ENCODE assay signal across 9 cellular contexts in the genomic region with DNA sequence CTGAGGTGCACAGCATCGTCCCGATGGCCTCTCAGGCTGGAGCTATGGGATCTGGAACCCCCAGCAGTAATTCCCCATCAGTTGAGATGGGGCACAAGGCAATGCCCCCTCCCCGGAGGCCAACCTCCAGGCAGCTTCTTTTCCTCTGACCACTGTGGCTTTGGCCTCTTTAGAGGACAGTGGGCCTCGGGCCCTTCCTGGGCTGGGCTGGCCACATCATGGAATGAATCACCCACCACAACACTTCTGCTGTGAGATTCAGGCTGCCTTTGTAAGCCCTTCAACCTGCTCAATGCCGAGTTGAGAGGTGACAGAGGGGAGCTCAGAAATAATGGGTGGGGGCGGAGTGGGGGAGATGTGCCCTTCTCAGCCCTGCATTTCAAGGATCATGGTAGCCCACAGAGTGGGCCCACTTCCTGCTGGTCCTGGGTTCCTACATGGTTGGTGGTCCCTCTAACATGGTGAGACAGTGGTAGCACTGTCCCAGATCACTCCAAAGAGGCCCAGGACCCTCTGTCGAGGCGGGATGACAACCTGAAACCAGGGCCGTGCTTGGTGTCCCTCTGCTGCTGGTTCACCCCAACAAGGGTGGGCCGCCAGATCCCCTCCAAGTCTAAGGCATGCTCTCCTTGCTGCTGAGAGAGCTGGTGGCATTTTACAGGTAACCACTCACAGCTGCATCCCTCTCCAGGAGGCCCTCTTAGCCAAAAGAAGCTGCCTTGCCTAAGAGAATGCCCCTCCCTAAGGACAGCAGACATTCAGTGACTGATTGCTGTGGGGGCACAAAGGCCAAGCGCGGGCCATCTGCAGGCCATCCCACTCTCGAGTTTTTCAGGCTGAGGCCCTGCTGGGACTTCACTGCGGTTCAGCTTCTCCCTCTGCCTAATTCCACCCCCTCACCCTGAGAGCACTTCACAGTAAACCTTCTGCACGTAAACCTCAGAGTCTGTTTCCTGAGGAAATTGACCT. TPM values are rescaled to one million over a fixed set of nuclear protein-coding genes. Genes with fewer than 3 reads are reported as not detected.
A peak's percentile ranks its signal among the peaks of the same experiment; 100 is the strongest.
DNase-seq lines count a peak whose midpoint lies in the region; ATAC-seq and TF ChIP-seq lines count a peak whose summit lies in the region.
"Had no signal": no experiment of that assay in that cellular context is flagged by ENCODE, and none has a peak within 500 bp of the region (broad histone marks: within the 10 kb centered on the region; RNA-seq: fewer than 3 reads in every experiment).

No MANE protein-coding gene starts in this region.

- H3K4me1 ChIP-seq in SJCRH30 = peaks cover 27% of the 10 kb centered on the region

- H3K36me3 ChIP-seq in SJCRH30 (peaks cover 6% of the 10 kb centered on the region; the same call in 1 of the 2 replicates), H7 (replicated peaks; ENCODE audit: control insufficient read depth, insufficient read depth, low read length) (peaks cover 25% of the 10 kb centered on the region)

- DNase-seq in HCEC 1CT (peak; percentile 74), T1000 (lab: John Stamatoyannopoulos, UW) (peak; percentile 27), fibroblast of mammary gland (ENCODE audit: low read depth) (peak; percentile 78), SJCRH30 (no peak), H7 (no peak)
- DNase-seq: mucosa of descending colon, NCI-H1092 had no signal

- TF ChIP-seq CTCF in fibroblast of mammary gland (conservative IDR thresholded peaks at IDR 0.05; ENCODE audit: control insufficient read depth, insufficient read depth, low read depth, low read length) = no peak

- H3K27ac ChIP-seq in skin epidermis (peak overlapping the region in 11 of 21 experiments; percentile 4 to 90 (median 44)), SJCRH30 (no peak overlapping the region)

- no peaks in the 10 kb centered on the region for H3K27me3 ChIP-seq in SJCRH30
- no peaks in the 10 kb centered on the region for H3K27me3 ChIP-seq in H7 (ENCODE audit: control insufficient read depth, insufficient read depth, low read length)

- H3K9me3 ChIP-seq in SJCRH30 (replicated peaks) = no peaks in the 10 kb centered on the region
- H3K9me3 ChIP-seq: mucosa of descending colon had no signal

- ATAC-seq in HG03565 (IDR thresholded peaks at IDR 0.05; ENCODE audit: unreplicated experiment) = no peak
- ATAC-seq: mucosa of descending colon had no signal

- no peak overlapping the region for H3K4me3 ChIP-seq in fibroblast of mammary gland (ENCODE audit: control insufficient read depth, low read depth, low read length)
- no peak overlapping the region for H3K4me3 ChIP-seq in skin epidermis
- H3K4me3 ChIP-seq in SJCRH30 = no peak overlapping the region
- H3K4me3 ChIP-seq in H7 (ENCODE audit: insufficient read depth, low read depth, low read length) = no peak overlapping the region
- H3K4me3 ChIP-seq: mucosa of descending colon had no signal

RNA-seq across cellular contexts. Expression of gene EVA1B, which starts 29.7 kb away (rescaled TPM):
- total RNA-seq in SJCRH30 (2014; rRNA removed; shearing (Covaris generic)) = 5.8 and 6.9 TPM in 2 replicates
- 61.4 and 87.2 TPM in 2 replicates for total RNA-seq in H7 (2014; rRNA removed; shearing (Covaris generic))

RNA-seq across cellular contexts. Expression of gene STK40, which starts 32.5 kb away (rescaled TPM):
- 30.3 and 33.7 TPM in 2 replicates for total RNA-seq in SJCRH30 (2014; rRNA removed; shearing (Covaris generic))
- total RNA-seq in H7 (2014; rRNA removed; shearing (Covaris generic)) = 25.0 and 25.6 TPM in 2 replicates

RNA-seq across cellular contexts. Expression of gene LSM10, which starts 44.5 kb away (rescaled TPM):
- total RNA-seq in SJCRH30 (2014; rRNA removed; shearing (Covaris generic)) = 14.6 and 15.4 TPM in 2 replicates
- 14.4 and 14.5 TPM in 2 replicates for total RNA-seq in H7 (2014; rRNA removed; shearing (Covaris generic))

RNA-seq across cellular contexts. Expression of gene SH3D21, which starts 47.0 kb away (rescaled TPM):
- 0.48 and 1.4 TPM in 2 replicates for total RNA-seq in SJCRH30 (2014; rRNA removed; shearing (Covaris generic))
- total RNA-seq in H7 (2014; rRNA removed; shearing (Covaris generic)) = 4.7 and 4.8 TPM in 2 replicates

Comparison
In these comparisons a context has a peak if more than half of its experiments do, and no peak if none do; other contexts are left out.
1. DNase-seq: peak in HCEC 1CT (single experiment), T1000 (single experiment) and fibroblast of mammary gland (single experiment); none in SJCRH30 (0 of 2) and H7 (single experiment).